In genomic region chr4:169660929-169661328, GRCh38 we compare ENCODE assay signal across 10 cellular contexts. TPM values are rescaled to one million over a fixed set of nuclear protein-coding genes. Genes with fewer than 3 reads are reported as not detected.
DNase-seq lines count a peak whose midpoint lies in the region; ATAC-seq and TF ChIP-seq lines count a peak whose summit lies in the region.
"Had no signal": no experiment of that assay in that cellular context is flagged by ENCODE, and none has a peak within 500 bp of the region (broad histone marks: within the 10 kb centered on the region; RNA-seq: fewer than 3 reads in every experiment).

No MANE protein-coding gene starts in this region.

- peaks cover 40% of the 10 kb centered on the region for H3K4me1 Mint-ChIP-seq in endothelial cell (ENCODE audit: unreplicated experiment)

- intact Hi-C loops in ovary (cut with DNase I) = no loop called here

- ATAC-seq in DND-41 (ENCODE audit: insufficient read depth, low read depth) = no peak
- no peak for ATAC-seq in GM21381 (IDR thresholded peaks at IDR 0.05; ENCODE audit: unreplicated experiment)
- no peak for ATAC-seq in GM18870 (IDR thresholded peaks at IDR 0.05; ENCODE audit: unreplicated experiment)
- no peak for ATAC-seq in GM21786 (IDR thresholded peaks at IDR 0.05; ENCODE audit: unreplicated experiment)

- H3K4me3 ChIP-seq in DND-41 (ENCODE audit: low read depth in 1 of 2, low read length in 2 of 2) (peak overlapping the region in 1 of 2 experiments; percentile 61; a peak in 2 of 4 replicates), ovary (peak overlapping the region; percentile 39)

- no peaks in the 10 kb centered on the region for H3K36me3 Mint-ChIP-seq in endothelial cell (ENCODE audit: low read depth, unreplicated experiment)

- no peak for DNase-seq in DND-41
- DNase-seq in NCI-H69 (lab: John Stamatoyannopoulos, UW) = peak; percentile 43
- DNase-seq in endothelial cell (ENCODE audit: low spot score) = no peak
- no peak for DNase-seq in ovary
- no peak for DNase-seq in iPS-NIHi11 (ENCODE audit: low spot score)
- DNase-seq: activated CD4-positive, alpha-beta memory T cell treated with anti-CD3 and anti-CD28 coated beads for 36 hours; NCI-H226 had no signal

- TF ChIP-seq EP300 in ovary (IDR thresholded peaks at IDR 0.05) = no peak

- H3K9ac ChIP-seq in DND-41 (ENCODE audit: low read depth, low read length) = peak overlapping the region; percentile 56

- H2AFZ ChIP-seq in DND-41 (ENCODE audit: low read depth, low read length) = no peak overlapping the region; the same call in 1 of the 2 replicates

- H3K9me3 Mint-ChIP-seq in endothelial cell (ENCODE audit: unreplicated experiment) = no peaks in the 10 kb centered on the region
- H3K9me3 Mint-ChIP-seq: activated CD4-positive, alpha-beta memory T cell treated with anti-CD3 and anti-CD28 coated beads for 36 hours had no signal

- 42 to 62% (median 59%) methylated on average over 3 of the region's 3 CpGs for WGBS in ovary, 3 donors

- H3K79me2 ChIP-seq in DND-41 (ENCODE audit: insufficient read depth, low read length) = peaks cover 13% of the 10 kb centered on the region

- H3K4me1 ChIP-seq in DND-41 (ENCODE audit: insufficient read depth, low read length) (peaks cover 56% of the 10 kb centered on the region), ovary (ENCODE audit: insufficient read depth) (no peaks in the 10 kb centered on the region)

- H3K36me3 ChIP-seq in DND-41 (ENCODE audit: insufficient read depth, low read length) (no peaks in the 10 kb centered on the region), ovary (no peaks in the 10 kb centered on the region)

- H3K27ac Mint-ChIP-seq in endothelial cell (ENCODE audit: unreplicated experiment) = peak overlapping the region; percentile 99

- no peak overlapping the region for H3K4me3 Mint-ChIP-seq in endothelial cell (ENCODE audit: unreplicated experiment)

- H3K27ac ChIP-seq in DND-41 (ENCODE audit: low read length) = no peak overlapping the region
- no peak overlapping the region for H3K27ac ChIP-seq in ovary

- TF ChIP-seq POLR2A in ovary (IDR thresholded peaks at IDR 0.05) = no peak

- H3K9me3 ChIP-seq in DND-41 (ENCODE audit: insufficient read depth, low read length, severe bottlenecking) (no peaks in the 10 kb centered on the region), ovary (no peaks in the 10 kb centered on the region)

- H3K27me3 ChIP-seq in DND-41 (ENCODE audit: insufficient read depth, low read length, poor library complexity) (no peaks in the 10 kb centered on the region), ovary (no peaks in the 10 kb centered on the region)

- H3K4me2 ChIP-seq in DND-41 (ENCODE audit: insufficient read depth, low read length) = peak overlapping the region; percentile 66

- no peaks in the 10 kb centered on the region for H3K27me3 Mint-ChIP-seq in endothelial cell (ENCODE audit: unreplicated experiment)
- H3K27me3 Mint-ChIP-seq: activated CD4-positive, alpha-beta memory T cell treated with anti-CD3 and anti-CD28 coated beads for 36 hours had no signal

- TF ChIP-seq CTCF in DND-41 (IDR thresholded peaks at IDR 0.05; ENCODE audit: borderline replicate concordance, extremely low read depth, low read length, poor library complexity, severe bottlenecking) = no peak
- TF ChIP-seq CTCF in endothelial cell (IDR thresholded peaks at IDR 0.05; ENCODE audit: unreplicated experiment) = no peak
- TF ChIP-seq CTCF in ovary (IDR thresholded peaks at IDR 0.05) = no peak

- no peaks in the 10 kb centered on the region for H4K20me1 ChIP-seq in DND-41 (ENCODE audit: insufficient read depth, low read length)

RNA-seq across cellular contexts. Expression of gene CLCN3, which starts 40.6 kb away (rescaled TPM):
- total RNA-seq in endothelial cell (ENCODE audit: unreplicated experiment) = 58.0 TPM
- 10 to 100 TPM; 18.8 to 38.5 (median 29.6) TPM for total RNA-seq in ovary
- 10 to 100 TPM; 11.8 to 35.3 TPM for polyA plus RNA-seq in ovary

RNA-seq across cellular contexts. Expression of gene NEK1, which starts 48.5 kb away (rescaled TPM):
- total RNA-seq in endothelial cell (ENCODE audit: unreplicated experiment) = 12.5 TPM
- total RNA-seq in ovary = 10 to 100 TPM; 20.3 to 29.5 (median 23.9) TPM
- 1 to 10 TPM; 8.7 to 9.8 TPM for polyA plus RNA-seq in ovary
